31 cellular contexts compared by ENCODE assay signal in genomic region chr19:2413629-2414028, GRCh38. TPM values are rescaled to one million over a fixed set of nuclear protein-coding genes. Genes with fewer than 3 reads are reported as not detected.
"Had no signal": no experiment of that assay in that cellular context is flagged by ENCODE, and none has a peak within 500 bp of the region (broad histone marks: within the 10 kb centered on the region; RNA-seq: fewer than 3 reads in every experiment).

No MANE protein-coding gene starts in this region.

- H3K36me3 ChIP-seq: breast epithelium, colonic mucosa, gastrocnemius medialis, uterus had no signal

- ATAC-seq: activated CD4-positive, alpha-beta T cell treated with anti-CD3 and anti-CD28 coated beads for 36 hours; activated T-cell treated with anti-CD3 and anti-CD28 coated beads, Interleukin-2, amount 50 U/mL, for 4 hours; effector memory CD8-positive, alpha-beta T cell; gastrocnemius medialis; left cardiac atrium; sciatic nerve; stimulated activated effector memory CD8-positive, alpha-beta T cell treated with anti-CD3 and anti-CD28 coated beads, Interleukin-12 subunit alpha, Interleukin-12 subunit beta, amount 100 ng/mL, for 72 hours had no signal

- H3K9me3 ChIP-seq: colonic mucosa, gastrocnemius medialis, suprapubic skin, uterus had no signal

- DNase-seq: activated B cell treated with CpG ODN at 0.5 μM for 24 hours; activated CD4-positive, alpha-beta T cell treated with anti-CD3 and anti-CD28 coated beads for 36 hours; activated CD4-positive, alpha-beta T cell treated with anti-CD3 and anti-CD28 coated beads, Interleukin-2, amount 50 U/mL, for 4 hours; activated CD8-positive, alpha-beta memory T cell treated with anti-CD3 and anti-CD28 coated beads for 24 hours; activated CD8-positive, alpha-beta memory T cell treated with anti-CD3 and anti-CD28 coated beads, Interleukin-2, amount 50 U/mL, for 48 hours; activated naive CD4-positive, alpha-beta T cell treated with Interleukin-2 at 50 U/mL for 16 hours; activated naive CD8-positive, alpha-beta T cell treated with anti-CD3 and anti-CD28 coated beads, Interleukin-2, amount 10 ng/mL, durations not matched to agents 7 days and 5 days; activated T-cell treated with anti-CD3 and anti-CD28 coated beads, Interleukin-2, amount 50 U/mL, for 4 hours; amniotic stem cell; colonic mucosa; dorsolateral prefrontal cortex; effector memory CD8-positive, alpha-beta T cell; esophagus squamous epithelium; gastrocnemius medialis; hypothalamus; left cardiac atrium; nucleus accumbens; small intestine; stimulated activated CD4-positive, alpha-beta T cell treated with anti-CD3 and anti-CD28 coated beads, Interleukin-2, amount 100 ng/mL, for 24 hours; stomach; uterus had no signal

- H3K27me3 ChIP-seq: breast epithelium, colonic mucosa, dorsolateral prefrontal cortex, uterus had no signal

- H3K4me3 ChIP-seq: breast epithelium, colonic mucosa, dorsolateral prefrontal cortex, esophagus squamous epithelium, gastrocnemius medialis, stomach, suprapubic skin, tibial nerve, uterus had no signal

- H3K27ac ChIP-seq: breast epithelium, colonic mucosa, dorsolateral prefrontal cortex, esophagus squamous epithelium, gastrocnemius medialis, stomach, suprapubic skin, tibial nerve, uterus had no signal

- FAIRE-seq: endothelial cell of umbilical vein, islet of Langerhans, small intestine had no signal

- H3K4me1 ChIP-seq: breast epithelium, colonic mucosa, esophagus squamous epithelium, gastrocnemius medialis, stomach, suprapubic skin, tibial nerve, uterus had no signal

RNA-seq across cellular contexts. Expression of gene TMPRSS9, which starts 53.6 kb away (rescaled TPM):
- total RNA-seq: activated B cell treated with CpG ODN at 0.5 μM for 24 hours; activated CD4-positive, alpha-beta T cell treated with anti-CD3 and anti-CD28 coated beads for 36 hours; activated T-cell treated with anti-CD3 and anti-CD28 coated beads, Interleukin-2, amount 50 U/mL, for 4 hours; activated T-helper 2 cell treated with anti-CD3 and anti-CD28 coated beads, Interferon-gamma antibody, Interleukin-2, Interleukin-4, amounts not matched to agents 10 μg/mL and 5 μg/mL and 100 μg/mL, durations not matched to agents 14 hours and 24 hours and 36 hours; endothelial cell of umbilical vein; gastrocnemius medialis; left cardiac atrium; myocyte; sciatic nerve; suprapubic skin; tibial nerve had no signal
- polyA plus RNA-seq: endothelial cell of umbilical vein, neural cell, stomach had no signal
